Comparison of ENCODE assay signal across 12 cellular contexts in the genomic region with DNA sequence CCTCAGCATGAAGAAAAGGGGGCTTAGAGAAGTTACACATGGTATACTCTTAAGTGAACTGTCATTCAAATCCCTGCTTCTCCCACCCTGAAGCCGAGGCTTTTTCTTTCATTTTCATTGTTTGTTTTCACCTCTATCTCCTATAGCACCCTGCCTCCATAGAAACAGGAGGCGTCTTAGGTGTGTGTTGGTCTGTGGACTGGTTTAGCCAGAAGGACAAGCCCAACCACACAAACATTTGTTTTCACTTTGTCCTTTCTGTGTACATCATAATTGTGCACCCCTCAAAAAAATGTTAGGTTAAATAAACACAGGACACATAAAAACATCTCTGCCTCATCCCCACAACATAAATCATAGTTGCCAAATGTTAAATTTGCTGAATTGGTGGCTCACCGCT.
DNase-seq lines count a peak whose midpoint lies in the region; ATAC-seq and TF ChIP-seq lines count a peak whose summit lies in the region.
"Had no signal": no experiment of that assay in that cellular context is flagged by ENCODE, and none has a peak within 500 bp of the region (broad histone marks: within the 10 kb centered on the region; RNA-seq: fewer than 3 reads in every experiment).

No MANE protein-coding gene starts in this region.

- peak; percentile 25 for DNase-seq in Calu3
- no peak for DNase-seq in Panc1 (ENCODE audit: low read depth, low spot score)
- DNase-seq in kidney tubule cell (ENCODE audit: low spot score): peak; percentile 37
- DNase-seq in NCI-H2107 treated with DMSO at 0.1 percent for 48 hours (lab: John Stamatoyannopoulos, UW; ENCODE audit: unreplicated experiment): no peak
- DNase-seq in stimulated activated CD4-positive, alpha-beta T cell treated with anti-CD3 and anti-CD28 coated beads, Interleukin-1b, Interleukin-23, amount 100 ng/mL, for 48 hours: no peak
- DNase-seq: activated CD8-positive, alpha-beta memory T cell treated with anti-CD3 and anti-CD28 coated beads, Interleukin-2, amount 50 U/mL, for 4 hours; DND-41; stimulated activated CD4-positive, alpha-beta T cell treated with anti-CD3 and anti-CD28 coated beads, Interleukin-2, amount 100 ng/mL, for 24 hours had no signal

- no peak overlapping the region for H3K27ac Mint-ChIP-seq in Calu3 (ENCODE audit: unreplicated experiment)
- H3K27ac Mint-ChIP-seq: dendritic cell treated with granulocyte-macrophage colony-stimulating factor and Interleukin-4, amounts not matched to agents 40 ng/mL and 50 ng/mL, for 4 days had no signal

- H3K9me3 ChIP-seq in HEK293 (ENCODE audit: control insufficient read depth, insufficient read depth, low read depth, low read length) (no peaks in the 10 kb centered on the region), Panc1 (ENCODE audit: control insufficient read depth, insufficient read depth, low read depth, low read length) (no peaks in the 10 kb centered on the region)

- H3K27ac ChIP-seq in HEK293 (ENCODE audit: extremely low read depth, low read depth, low read length) (no peak overlapping the region), Panc1 (ENCODE audit: low read length) (no peak overlapping the region)

- H3K36me3 ChIP-seq in HEK293 (ENCODE audit: control insufficient read depth in 2 of 2, insufficient read depth in 1 of 2, low read length in 2 of 2) (no peaks in the 10 kb centered on the region), Panc1 (ENCODE audit: control insufficient read depth, insufficient read depth, low read length) (no peaks in the 10 kb centered on the region)

- H3K4me3 Mint-ChIP-seq in Calu3 (ENCODE audit: low read depth, unreplicated experiment): no peak overlapping the region
- H3K4me3 Mint-ChIP-seq: dendritic cell treated with granulocyte-macrophage colony-stimulating factor and Interleukin-4, amounts not matched to agents 40 ng/mL and 50 ng/mL, for 4 days had no signal

- H3K27me3 ChIP-seq in Panc1 (ENCODE audit: control insufficient read depth, insufficient read depth, low read length): no peaks in the 10 kb centered on the region

- H3K27me3 Mint-ChIP-seq in Calu3 (ENCODE audit: unreplicated experiment): peaks cover 22% of the 10 kb centered on the region
- H3K27me3 Mint-ChIP-seq: dendritic cell treated with granulocyte-macrophage colony-stimulating factor and Interleukin-4, amounts not matched to agents 40 ng/mL and 50 ng/mL, for 4 days had no signal

- ATAC-seq in Panc1: peak; percentile 81
- ATAC-seq in GM19455 (IDR thresholded peaks at IDR 0.05; ENCODE audit: unreplicated experiment): no peak
- ATAC-seq in GM21528 (IDR thresholded peaks at IDR 0.05; ENCODE audit: low FRiP score, unreplicated experiment): no peak

- CTCF ChIA-PET in Calu3 (lab: Charles Lee): no interaction called here
- CTCF ChIA-PET in HEK293 (lab: Yijun Ruan, JAX): no interaction called here
- CTCF ChIA-PET in Panc1 (lab: Charles Lee): no interaction called here

- H3K4me1 Mint-ChIP-seq in Calu3 (ENCODE audit: low read depth, unreplicated experiment): no peaks in the 10 kb centered on the region

- intact Hi-C loops in Calu3 (cut with micrococcal nuclease; ENCODE audit: unreplicated experiment): no loop called here
- intact Hi-C loops in Panc1 (cut with micrococcal nuclease; ENCODE audit: unreplicated experiment): no loop called here

- BruUV-seq in Calu3 (replicated peaks; lab: Mats Ljungman, UMichigan) (no TSS peak), Panc1 (replicated peaks; lab: Mats Ljungman, UMichigan) (no TSS peak)

- no peaks in the 10 kb centered on the region for H3K36me3 Mint-ChIP-seq in Calu3 (ENCODE audit: insufficient read depth, unreplicated experiment)

- no peaks in the 10 kb centered on the region for H3K9me3 Mint-ChIP-seq in Calu3 (ENCODE audit: low read depth, unreplicated experiment)
- H3K9me3 Mint-ChIP-seq: dendritic cell treated with granulocyte-macrophage colony-stimulating factor and Interleukin-4, amounts not matched to agents 40 ng/mL and 50 ng/mL, for 4 days had no signal

- in situ Hi-C loops in Panc1 (cut with HindIII; ENCODE audit: low pct_unique_long_range_greater_than_20kb, low sequenced_read_pairs): no loop called here

- POLR2A ChIA-PET in HEK293 (lab: Yijun Ruan, JAX): no interaction called here
- POLR2A ChIA-PET in Panc1 (lab: Charles Lee): no interaction called here

- TF ChIP-seq CTCF in Calu3 (IDR thresholded peaks at IDR 0.05; ENCODE audit: unreplicated experiment) (no peak), HEK293 (tag by site-specific recombination; IDR thresholded peaks at IDR 0.05) (no peak), Panc1 (IDR thresholded peaks at IDR 0.05) (no peak)

- H3K4me1 ChIP-seq in HEK293 (ENCODE audit: control insufficient read depth, insufficient read depth, low read length): 0 out of 2 replicates have a peak, but pooled peaks cover 3% of the 10 kb centered on the region
- H3K4me1 ChIP-seq in Panc1 (ENCODE audit: control insufficient read depth, insufficient read depth, low read length): no peaks in the 10 kb centered on the region

- H3K4me3 ChIP-seq in HEK293 (ENCODE audit: low read depth, low read length): no peak overlapping the region
- H3K4me3 ChIP-seq in Panc1 (ENCODE audit: low read depth in 2 of 2, low read length in 2 of 2): peak overlapping the region; percentile 22 to 53

TF ChIP-seq in HEK293, 187 proteins besides CTCF, POLR2A, EP300 and RAD21:
- TF ChIP-seq, protein P1, sequence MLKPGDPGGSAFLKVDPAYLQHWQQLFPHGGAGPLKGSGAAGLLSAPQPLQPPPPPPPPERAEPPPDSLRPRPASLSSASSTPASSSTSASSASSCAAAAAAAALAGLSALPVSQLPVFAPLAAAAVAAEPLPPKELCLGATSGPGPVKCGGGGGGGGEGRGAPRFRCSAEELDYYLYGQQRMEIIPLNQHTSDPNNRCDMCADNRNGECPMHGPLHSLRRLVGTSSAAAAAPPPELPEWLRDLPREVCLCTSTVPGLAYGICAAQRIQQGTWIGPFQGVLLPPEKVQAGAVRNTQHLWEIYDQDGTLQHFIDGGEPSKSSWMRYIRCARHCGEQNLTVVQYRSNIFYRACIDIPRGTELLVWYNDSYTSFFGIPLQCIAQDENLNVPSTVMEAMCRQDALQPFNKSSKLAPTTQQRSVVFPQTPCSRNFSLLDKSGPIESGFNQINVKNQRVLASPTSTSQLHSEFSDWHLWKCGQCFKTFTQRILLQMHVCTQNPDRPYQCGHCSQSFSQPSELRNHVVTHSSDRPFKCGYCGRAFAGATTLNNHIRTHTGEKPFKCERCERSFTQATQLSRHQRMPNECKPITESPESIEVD (tag by site-specific recombination; IDR thresholded peaks at IDR 0.05): peak; percentile 70
- TF ChIP-seq, protein P2, sequence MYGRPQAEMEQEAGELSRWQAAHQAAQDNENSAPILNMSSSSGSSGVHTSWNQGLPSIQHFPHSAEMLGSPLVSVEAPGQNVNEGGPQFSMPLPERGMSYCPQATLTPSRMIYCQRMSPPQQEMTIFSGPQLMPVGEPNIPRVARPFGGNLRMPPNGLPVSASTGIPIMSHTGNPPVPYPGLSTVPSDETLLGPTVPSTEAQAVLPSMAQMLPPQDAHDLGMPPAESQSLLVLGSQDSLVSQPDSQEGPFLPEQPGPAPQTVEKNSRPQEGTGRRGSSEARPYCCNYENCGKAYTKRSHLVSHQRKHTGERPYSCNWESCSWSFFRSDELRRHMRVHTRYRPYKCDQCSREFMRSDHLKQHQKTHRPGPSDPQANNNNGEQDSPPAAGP (tag by site-specific recombination; IDR thresholded peaks at IDR 0.05): no peak
- TF ChIP-seq, protein P3, sequence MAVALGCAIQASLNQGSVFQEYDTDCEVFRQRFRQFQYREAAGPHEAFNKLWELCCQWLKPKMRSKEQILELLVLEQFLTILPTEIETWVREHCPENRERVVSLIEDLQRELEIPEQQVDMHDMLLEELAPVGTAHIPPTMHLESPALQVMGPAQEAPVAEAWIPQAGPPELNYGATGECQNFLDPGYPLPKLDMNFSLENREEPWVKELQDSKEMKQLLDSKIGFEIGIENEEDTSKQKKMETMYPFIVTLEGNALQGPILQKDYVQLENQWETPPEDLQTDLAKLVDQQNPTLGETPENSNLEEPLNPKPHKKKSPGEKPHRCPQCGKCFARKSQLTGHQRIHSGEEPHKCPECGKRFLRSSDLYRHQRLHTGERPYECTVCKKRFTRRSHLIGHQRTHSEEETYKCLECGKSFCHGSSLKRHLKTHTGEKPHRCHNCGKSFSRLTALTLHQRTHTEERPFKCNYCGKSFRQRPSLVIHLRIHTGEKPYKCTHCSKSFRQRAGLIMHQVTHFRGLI (tag by site-specific recombination; IDR thresholded peaks at IDR 0.05): peak; percentile 95
- TF ChIP-seq ZNF324 (tag by site-specific recombination; IDR thresholded peaks at IDR 0.05): no peak

Comparison
In these comparisons a context has a peak if more than half of its experiments do, and no peak if none do; other contexts are left out.
1. DNase-seq: peak in Calu3 (single experiment) and kidney tubule cell (single experiment); none in Panc1 (single experiment), NCI-H2107 treated with DMSO at 0.1 percent for 48 hours (single experiment) and stimulated activated CD4-positive, alpha-beta T cell treated with anti-CD3 and anti-CD28 coated beads, Interleukin-1b, Interleukin-23, amount 100 ng/mL, for 48 hours (single experiment).